In the genomic region with DNA sequence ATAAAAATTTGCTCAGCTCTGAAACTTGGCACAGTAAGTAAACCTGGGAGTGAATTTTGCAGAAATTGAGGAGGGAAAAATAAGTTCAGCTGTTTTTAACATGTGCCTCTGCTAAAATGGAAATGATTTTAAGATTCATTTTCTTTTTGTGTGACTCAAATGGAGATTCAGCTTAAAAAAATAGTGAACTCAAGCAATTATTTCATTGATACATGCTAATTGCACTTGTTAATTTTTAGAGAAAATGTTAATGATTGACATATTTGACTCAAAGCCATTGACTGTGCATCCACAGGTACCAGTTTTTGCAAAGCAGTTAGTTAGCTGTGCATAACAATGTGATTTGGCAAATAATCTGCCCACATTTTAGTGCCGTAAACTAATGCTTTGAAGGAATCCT, we compare ENCODE assay signal across 15 cellular contexts.
A peak's percentile ranks its signal among the peaks of the same experiment; 100 is the strongest.
DNase-seq lines count a peak whose midpoint lies in the region; ATAC-seq and TF ChIP-seq lines count a peak whose summit lies in the region.
"Had no signal": no experiment of that assay in that cellular context is flagged by ENCODE, and none has a peak within 500 bp of the region (broad histone marks: within the 10 kb centered on the region; RNA-seq: fewer than 3 reads in every experiment).

No MANE protein-coding gene starts in this region.

- no peaks in the 10 kb centered on the region for H3K36me3 Mint-ChIP-seq in MCF 10A (ENCODE audit: insufficient read depth, unreplicated experiment)
- H3K36me3 Mint-ChIP-seq: activated naive CD4-positive, alpha-beta T cell treated with anti-CD3 and anti-CD28 coated beads, Interleukin-2, amount 50 U/mL, for 24 hours; type B pancreatic cell had no signal

- H3K27ac Mint-ChIP-seq in MCF 10A (ENCODE audit: low read depth, unreplicated experiment), result peak overlapping the region; percentile 57
- H3K27ac Mint-ChIP-seq: type B pancreatic cell had no signal

- intact Hi-C loops in MCF 10A (cut with micrococcal nuclease) (no loop called here), breast epithelium (cut with DNase I; ENCODE audit: low total_unique reads) (no loop called here), mammary epithelial cell (cut with micrococcal nuclease) (no loop called here)

- dilution Hi-C loops in mammary epithelial cell (cut with HindIII; ENCODE audit: low sequenced_read_pairs), result no loop called here

- no peaks in the 10 kb centered on the region for H3K79me2 ChIP-seq in Loucy (ENCODE audit: insufficient read depth, low read length)
- H3K79me2 ChIP-seq in mammary epithelial cell (ENCODE audit: insufficient read depth, low read length), result no peaks in the 10 kb centered on the region

- WGBS in mammary epithelial cell (ENCODE audit: low coverage, missing lambda C conversion rate), result 100% methylated on average over 1 of the region's 1 CpG

- BruUV-seq in MCF 10A (replicated peaks; lab: Mats Ljungman, UMichigan) (no TSS peak), mammary epithelial cell (replicated peaks; lab: Mats Ljungman, UMichigan) (no TSS peak)

- CTCF ChIA-PET in MCF 10A (lab: Yijun Ruan, JAX), result interaction anchor here (0.6 kb wide), 1 partner anchor 1648 kb away, joined by 4 read pairs; no protein-coding TSS in a partner anchor
- CTCF ChIA-PET in mammary epithelial cell (lab: Charles Lee; ENCODE audit: low non-redundant PET), result no interaction called here

- H3K4me1 Mint-ChIP-seq in MCF 10A (ENCODE audit: insufficient read depth, unreplicated experiment), result peaks cover 17% of the 10 kb centered on the region

- H3K4me2 ChIP-seq in Loucy (ENCODE audit: low read depth, low read length, poor library complexity, severe bottlenecking) (peak overlapping the region; percentile 36), mammary epithelial cell (ENCODE audit: insufficient read depth, low read depth, low read length) (no peak overlapping the region)
- H3K4me2 ChIP-seq: GM23338 had no signal

- POLR2A ChIA-PET in MCF 10A (lab: Yijun Ruan, JAX), result interaction anchor here (0.7 kb wide), 1 partner anchor 67 kb away, joined by 3 read pairs; no protein-coding TSS in a partner anchor

- H4K20me1 ChIP-seq in Loucy (ENCODE audit: insufficient read depth, low read length, poor library complexity, severe bottlenecking) (no peaks in the 10 kb centered on the region), mammary epithelial cell (ENCODE audit: insufficient read depth, low read length) (no peaks in the 10 kb centered on the region)

- TF ChIP-seq POLR2A in breast epithelium (IDR thresholded peaks at IDR 0.05) (no peak), GM18505 (IDR thresholded peaks at IDR 0.05; ENCODE audit: borderline replicate concordance, extremely low read depth, insufficient read depth, insufficient read length) (no peak)

- H3K9ac ChIP-seq in Loucy (ENCODE audit: low read depth, low read length, poor library complexity, severe bottlenecking) (peak overlapping the region; percentile 22), mammary epithelial cell (ENCODE audit: insufficient read depth, low read length) (no peak overlapping the region)

- no peaks in the 10 kb centered on the region for H3K9me3 Mint-ChIP-seq in MCF 10A (ENCODE audit: unreplicated experiment)
- H3K9me3 Mint-ChIP-seq: activated naive CD4-positive, alpha-beta T cell treated with anti-CD3 and anti-CD28 coated beads, Interleukin-2, amount 50 U/mL, for 24 hours; GM23338; type B pancreatic cell had no signal

- no peak for ATAC-seq in GM18505 (IDR thresholded peaks at IDR 0.05; ENCODE audit: unreplicated experiment)
- ATAC-seq: GM23338, left lobe of liver had no signal

- in situ Hi-C loops in mammary epithelial cell (cut with MboI; ENCODE audit: low sequenced_read_pairs in 2 of 2), result no loop called here

- TF ChIP-seq CTCF in MCF 10A (IDR thresholded peaks at IDR 0.05; ENCODE audit: unreplicated experiment) (no peak), breast epithelium (IDR thresholded peaks at IDR 0.05) (no peak), Loucy (conservative IDR thresholded peaks at IDR 0.05; ENCODE audit: low read length) (no peak), mammary epithelial cell (conservative IDR thresholded peaks at IDR 0.05 in 1 of 2, IDR thresholded peaks at IDR 0.05 in 1 of 2; ENCODE audit: extremely low read depth in 1 of 2, insufficient read depth in 1 of 2, low read depth in 1 of 2, low read length in 2 of 2) (no peak)

- H3K4me1 ChIP-seq in breast epithelium (no peaks in the 10 kb centered on the region), Loucy (ENCODE audit: insufficient read depth, low read length, poor library complexity, severe bottlenecking) (peaks cover 32% of the 10 kb centered on the region), mammary epithelial cell (ENCODE audit: insufficient read depth, low read length) (peaks cover 37% of the 10 kb centered on the region)

- H3K4me3 Mint-ChIP-seq in MCF 10A (ENCODE audit: unreplicated experiment), result no peak overlapping the region
- H3K4me3 Mint-ChIP-seq: activated naive CD4-positive, alpha-beta T cell treated with anti-CD3 and anti-CD28 coated beads, Interleukin-2, amount 50 U/mL, for 24 hours; GM23338; type B pancreatic cell had no signal

- H3K27me3 Mint-ChIP-seq in MCF 10A (ENCODE audit: insufficient read depth, unreplicated experiment), result no peaks in the 10 kb centered on the region
- H3K27me3 Mint-ChIP-seq: activated naive CD4-positive, alpha-beta T cell treated with anti-CD3 and anti-CD28 coated beads, Interleukin-2, amount 50 U/mL, for 24 hours had no signal

- no peaks in the 10 kb centered on the region for H3F3A ChIP-seq in Loucy (ENCODE audit: low read depth)

- H3K27me3 ChIP-seq in breast epithelium, result no peaks in the 10 kb centered on the region
- no peaks in the 10 kb centered on the region for H3K27me3 ChIP-seq in Loucy (ENCODE audit: insufficient read depth, low read length, poor library complexity, severe bottlenecking)
- H3K27me3 ChIP-seq in mammary epithelial cell (ENCODE audit: insufficient read depth, low read length), result no peaks in the 10 kb centered on the region

- H3K36me3 ChIP-seq in breast epithelium (no peaks in the 10 kb centered on the region), Loucy (ENCODE audit: insufficient read depth, low read length) (no peaks in the 10 kb centered on the region), mammary epithelial cell (ENCODE audit: insufficient read depth, low read length) (no peaks in the 10 kb centered on the region)
- H3K36me3 ChIP-seq: WERI-Rb-1 had no signal

- no peaks in the 10 kb centered on the region for H3K9me2 ChIP-seq in Loucy (replicated peaks; ENCODE audit: low read depth, low read length)

- H3K4me3 ChIP-seq in breast epithelium, result no peak overlapping the region
- no peak overlapping the region for H3K4me3 ChIP-seq in Loucy (ENCODE audit: low read length, poor library complexity, severe bottlenecking)
- no peak overlapping the region for H3K4me3 ChIP-seq in mammary epithelial cell (replicated peaks in 1 of 3; ENCODE audit: insufficient read depth in 1 of 3, low read depth in 2 of 3, low read length in 3 of 3)
- H3K4me3 ChIP-seq: GM23338 had no signal

- H3K9me3 ChIP-seq in breast epithelium (no peaks in the 10 kb centered on the region), Loucy (ENCODE audit: insufficient read depth, low read depth, low read length) (no peaks in the 10 kb centered on the region), mammary epithelial cell (replicated peaks; ENCODE audit: insufficient read depth, low read length) (no peaks in the 10 kb centered on the region)

- H2AFZ ChIP-seq in Loucy (ENCODE audit: low read length), result 0 out of 2 replicates have a peak overlapping the region, but pooled peaks have one; percentile 66
- H2AFZ ChIP-seq in mammary epithelial cell (ENCODE audit: low read depth, low read length), result no peak overlapping the region

- H3K27ac ChIP-seq in breast epithelium (no peak overlapping the region), mammary epithelial cell (ENCODE audit: insufficient read depth, low read depth, low read length) (peak overlapping the region; percentile 23)
- H3K27ac ChIP-seq: WERI-Rb-1 had no signal

- DNase-seq in MCF 10A (ENCODE audit: unreplicated experiment) (no peak), breast epithelium (ENCODE audit: low spot score in 2 of 2) (no peak), mammary epithelial cell (no peak), renal cortical epithelial cell (ENCODE audit: low read depth) (peak; percentile 97), NCI-H446 (lab: John Stamatoyannopoulos, UW) (no peak), T-helper 9 cell (no peak)
- DNase-seq: NCI-H1436 treated with DMSO at 0.1 percent for 48 hours, NCI-H526, WERI-Rb-1 had no signal
